Comparison of ENCODE assay signal across 14 cellular contexts in the genomic region with DNA sequence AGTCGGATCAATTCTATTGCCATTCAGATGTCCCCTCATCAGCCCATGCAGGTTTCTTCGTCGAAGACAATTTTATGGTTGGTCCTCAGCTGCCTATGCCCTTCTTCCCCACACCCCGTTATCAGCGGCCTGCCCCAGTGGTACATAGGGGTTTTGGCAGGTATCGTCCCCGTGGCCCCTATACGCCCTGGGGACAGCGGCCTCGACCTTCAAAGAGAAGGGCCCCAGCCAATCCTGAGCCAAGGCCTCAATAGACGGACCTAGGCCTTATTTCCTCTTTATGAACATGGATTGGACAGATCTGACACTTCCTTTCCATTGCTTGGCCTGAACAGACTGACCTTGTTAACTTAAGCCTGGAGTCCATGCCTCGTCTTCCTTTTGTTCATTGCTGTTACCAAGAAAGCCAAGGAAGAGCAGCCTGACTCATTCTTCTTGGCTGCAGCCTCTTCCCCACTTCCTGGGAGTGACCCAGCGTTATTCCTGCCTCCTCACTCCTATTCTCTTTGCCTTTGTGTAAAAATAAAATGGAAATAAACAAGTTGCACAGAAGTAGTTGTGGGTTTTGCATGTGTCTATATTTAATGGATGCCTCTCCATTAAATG.
DNase-seq lines count a peak whose midpoint lies in the region; ATAC-seq and TF ChIP-seq lines count a peak whose summit lies in the region.
"Had no signal": no experiment of that assay in that cellular context is flagged by ENCODE, and none has a peak within 500 bp of the region (broad histone marks: within the 10 kb centered on the region; RNA-seq: fewer than 3 reads in every experiment).

No MANE protein-coding gene starts in this region.

- H3K4me3 ChIP-seq in skeletal muscle satellite cell (ENCODE audit: low read length), result no peak overlapping the region
- H3K4me3 ChIP-seq: BLaER1 had no signal

- no peaks in the 10 kb centered on the region for H3K9me3 ChIP-seq in skeletal muscle satellite cell (replicated peaks; ENCODE audit: low read length)

- H3K4me2 ChIP-seq in skeletal muscle satellite cell (ENCODE audit: low read length), result peak overlapping the region; percentile 3
- H3K4me2 ChIP-seq: BLaER1 had no signal

- H3K4me1 ChIP-seq in skeletal muscle satellite cell (ENCODE audit: control insufficient read depth, insufficient read depth, low read length), result peaks cover 31% of the 10 kb centered on the region

- peak overlapping the region; percentile 30 for H3K27ac Mint-ChIP-seq in activated T-cell treated with anti-CD3 and anti-CD28 coated beads, Interleukin-2, amount 50 U/mL, for 24 hours

- H3K27me3 ChIP-seq in skeletal muscle satellite cell (ENCODE audit: control insufficient read depth, insufficient read depth, low read length), result no peaks in the 10 kb centered on the region
- H3K27me3 ChIP-seq: BLaER1 had no signal

- no peak for DNase-seq in activated T-cell treated with anti-CD3 and anti-CD28 coated beads, Interleukin-2, amount 50 U/mL, for 24 hours
- no peak for DNase-seq in activated T-cell treated with anti-CD3 and anti-CD28 coated beads, Interleukin-2, amount 50 U/mL, for 48 hours
- DNase-seq in fibroblast of gingiva (ENCODE audit: low read depth) (peak; percentile 71), head of caudate nucleus (no peak)
- no peak for DNase-seq in effector CD4-positive, alpha-beta T cell
- DNase-seq: activated T-cell treated with anti-CD3 and anti-CD28 coated beads, Interleukin-2, amount 50 U/mL, for 1 hour; NCI-H1048; retina; stimulated activated naive CD4-positive, alpha-beta T cell had no signal

- H3K4me3 Mint-ChIP-seq in activated T-cell treated with anti-CD3 and anti-CD28 coated beads, Interleukin-2, amount 50 U/mL, for 24 hours, result no peak overlapping the region

- H3K36me3 ChIP-seq in skeletal muscle satellite cell (ENCODE audit: insufficient read depth, low read length), result peaks cover 6% of the 10 kb centered on the region
- H3K36me3 ChIP-seq: BLaER1 had no signal

- peaks cover 12% of the 10 kb centered on the region for H3K9me3 Mint-ChIP-seq in activated T-cell treated with anti-CD3 and anti-CD28 coated beads, Interleukin-2, amount 50 U/mL, for 24 hours

- H3K27me3 Mint-ChIP-seq in activated T-cell treated with anti-CD3 and anti-CD28 coated beads, Interleukin-2, amount 50 U/mL, for 24 hours, result no peaks in the 10 kb centered on the region

- peaks cover 86% of the 10 kb centered on the region for H3K36me3 Mint-ChIP-seq in activated T-cell treated with anti-CD3 and anti-CD28 coated beads, Interleukin-2, amount 50 U/mL, for 24 hours (ENCODE audit: low read depth)

- peak overlapping the region; percentile 52 for H3K9ac ChIP-seq in skeletal muscle satellite cell (ENCODE audit: low read depth, low read length)
- H3K9ac ChIP-seq: BLaER1 had no signal

- H3K4me1 Mint-ChIP-seq in activated T-cell treated with anti-CD3 and anti-CD28 coated beads, Interleukin-2, amount 50 U/mL, for 24 hours (ENCODE audit: low read depth), result peaks cover 56% of the 10 kb centered on the region

- intact Hi-C loops in head of caudate nucleus (cut with DNase I), result no loop called here

- peak; percentile 43; the same call in 2 of the 3 replicates for ATAC-seq in SK-N-SH treated with all-trans-retinoic acid at 6 μM for 48 hours
- no peak for ATAC-seq in HG02571 (IDR thresholded peaks at IDR 0.05; ENCODE audit: unreplicated experiment)
- ATAC-seq: Panc1 had no signal

TF ChIP-seq in SK-N-SH treated with all-trans-retinoic acid at 6 μM for 48 hours, 23 proteins besides CTCF, POLR2A, EP300 and RAD21:
- TF ChIP-seq TCF4 (CRISPR knock-in tag; IDR thresholded peaks at IDR 0.05; ENCODE audit: borderline replicate concordance), result no peak
- TF ChIP-seq OSR1 (CRISPR knock-in tag; IDR thresholded peaks at IDR 0.05), result 0 out of 2 replicates have a peak, but pooled peaks have one; percentile 35
